ENCODE assay signal across 30 cellular contexts in the genomic region with DNA sequence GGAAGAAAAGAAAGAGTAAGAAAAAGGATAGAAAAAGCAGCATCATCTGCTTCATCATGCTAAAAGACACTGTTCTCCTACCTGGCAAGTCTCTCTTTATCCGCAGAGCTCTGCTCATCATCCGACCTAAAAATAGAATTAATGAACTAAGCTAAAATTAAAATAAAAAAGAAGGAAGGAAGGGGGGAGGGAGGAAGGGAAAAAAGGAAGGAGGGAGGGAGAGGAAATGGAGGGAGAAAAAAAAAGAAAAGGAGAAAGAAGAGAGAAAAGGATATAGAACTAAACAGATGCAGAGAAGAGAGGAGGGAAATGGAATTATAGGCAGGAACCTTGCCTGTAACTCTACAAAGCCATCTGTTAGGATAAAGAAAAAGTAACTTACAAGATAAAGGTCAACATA. TPM values are rescaled to one million over a fixed set of nuclear protein-coding genes. Genes with fewer than 3 reads are reported as not detected.
DNase-seq lines count a peak whose midpoint lies in the region; ATAC-seq and TF ChIP-seq lines count a peak whose summit lies in the region.
"Had no signal": no experiment of that assay in that cellular context is flagged by ENCODE, and none has a peak within 500 bp of the region (broad histone marks: within the 10 kb centered on the region; RNA-seq: fewer than 3 reads in every experiment).

No MANE protein-coding gene starts in this region.

- H3K36me3 ChIP-seq in BLaER1 (peaks cover 41% of the 10 kb centered on the region), endodermal cell (ENCODE audit: control insufficient read depth, insufficient read depth, low read length) (peaks cover 60% of the 10 kb centered on the region)

- no peak overlapping the region for H3K4me3 Mint-ChIP-seq in T-helper 1 cell treated with Interleukin-12 subunit alpha and Interleukin-12 subunit beta and Interleukin-4 antibody, amounts not matched to agents 30 μg/mL and 1 μg/mL, for 36 hours
- H3K4me3 Mint-ChIP-seq in T-helper 17 cell, result peak overlapping the region; percentile 58
- no peak overlapping the region for H3K4me3 Mint-ChIP-seq in endodermal cell
- H3K4me3 Mint-ChIP-seq: brain; stimulated activated naive B cell treated with anti-CD40 and anti-IgM and Interleukin-4, amounts not matched to agents 10 μg/mL and 1 μg/mL and 100 μg/mL, for 72 hours had no signal

- no peaks in the 10 kb centered on the region for H4K20me1 ChIP-seq in BLaER1

- H3K9me3 ChIP-seq in BLaER1 (no peaks in the 10 kb centered on the region), T-helper 17 cell (ENCODE audit: control insufficient read depth, low read length, poor library complexity, severe bottlenecking) (no peaks in the 10 kb centered on the region), endodermal cell (ENCODE audit: control insufficient read depth, low read length) (no peaks in the 10 kb centered on the region)
- H3K9me3 ChIP-seq: esophagus squamous epithelium, gastroesophageal sphincter, tibial artery had no signal

- no peaks in the 10 kb centered on the region for H3K9me3 Mint-ChIP-seq in T-helper 1 cell treated with Interleukin-12 subunit alpha and Interleukin-12 subunit beta and Interleukin-4 antibody, amounts not matched to agents 30 μg/mL and 1 μg/mL, for 36 hours
- no peaks in the 10 kb centered on the region for H3K9me3 Mint-ChIP-seq in endodermal cell
- H3K9me3 Mint-ChIP-seq: brain; stimulated activated naive B cell treated with anti-CD40 and anti-IgM and Interleukin-4, amounts not matched to agents 10 μg/mL and 1 μg/mL and 100 μg/mL, for 72 hours had no signal

- H3K4me2 ChIP-seq in BLaER1, result peak overlapping the region; percentile 21
- H3K4me2 ChIP-seq: PC-9, smooth muscle cell had no signal

- WGBS in endodermal cell (ENCODE audit: insufficient coverage in 1 of 2, insufficient read length in 1 of 2), 2 experiments, result 100% methylated on average over 2 of the region's 2 CpGs; no CpG with 5 or more reads in 1 of the 2 experiments

- no peak overlapping the region for H3K9ac ChIP-seq in BLaER1
- no peak overlapping the region for H3K9ac ChIP-seq in endodermal cell (ENCODE audit: extremely low read depth, low read length, poor library complexity, severe bottlenecking)

- ATAC-seq in T-helper 17 cell, result no peak
- ATAC-seq in GM19467 (IDR thresholded peaks at IDR 0.05; ENCODE audit: unreplicated experiment), result no peak
- ATAC-seq: gastroesophageal sphincter; stimulated activated naive B cell treated with anti-CD40 and anti-IgM and Interleukin-4, amounts not matched to agents 10 μg/mL and 1 μg/mL and 100 μg/mL, for 72 hours had no signal

- peaks cover 13% of the 10 kb centered on the region for H3K4me1 ChIP-seq in BLaER1
- no peaks in the 10 kb centered on the region for H3K4me1 ChIP-seq in endodermal cell (ENCODE audit: control insufficient read depth, insufficient read depth, low read length)
- H3K4me1 ChIP-seq: esophagus squamous epithelium, tibial artery had no signal

- no peak overlapping the region for H3K27ac ChIP-seq in BLaER1
- no peak overlapping the region for H3K27ac ChIP-seq in endodermal cell (ENCODE audit: low read depth, low read length)
- H3K27ac ChIP-seq: 22Rv1, esophagus squamous epithelium, gastroesophageal sphincter, PC-9, tibial artery had no signal

- no peak for TF ChIP-seq CTCF in endodermal cell (conservative IDR thresholded peaks at IDR 0.05)

- H3K27me3 ChIP-seq in BLaER1 (no peaks in the 10 kb centered on the region), endodermal cell (ENCODE audit: control insufficient read depth, insufficient read depth, low read length, poor library complexity, severe bottlenecking) (no peaks in the 10 kb centered on the region)
- H3K27me3 ChIP-seq: esophagus squamous epithelium, gastroesophageal sphincter, tibial artery had no signal

- no peaks in the 10 kb centered on the region for H3K27me3 Mint-ChIP-seq in T-helper 1 cell treated with Interleukin-12 subunit alpha and Interleukin-12 subunit beta and Interleukin-4 antibody, amounts not matched to agents 30 μg/mL and 1 μg/mL, for 36 hours (ENCODE audit: low read depth)
- H3K27me3 Mint-ChIP-seq in T-helper 17 cell, result no peaks in the 10 kb centered on the region
- H3K27me3 Mint-ChIP-seq in endodermal cell (ENCODE audit: insufficient read depth), result no peaks in the 10 kb centered on the region
- H3K27me3 Mint-ChIP-seq: brain; stimulated activated naive B cell treated with anti-CD40 and anti-IgM and Interleukin-4, amounts not matched to agents 10 μg/mL and 1 μg/mL and 100 μg/mL, for 72 hours had no signal

- DNase-seq in T-helper 1 cell (no peak), T-helper 17 cell (no peak), endodermal cell (no peak), mucosa of gallbladder (ENCODE audit: low spot score) (no peak), NCI-H146 (lab: John Stamatoyannopoulos, UW) (no peak)
- DNase-seq: activated CD4-positive, alpha-beta T cell treated with anti-CD3 and anti-CD28 coated beads, Interleukin-2, amount 50 U/mL, for 48 hours; activated T-cell treated with anti-CD3 and anti-CD28 coated beads, Interleukin-2, amount 50 U/mL, for 1 hour; Calu3; effector CD4-positive, alpha-beta T cell; esophagus squamous epithelium; GOT3; Karpas-422; MV-4-11; NCI-H1694 treated with DMSO at 0.1 percent for 48 hours; NCI-H446; PC-9; SHP77; stimulated activated naive B cell treated with anti-CD40 and anti-IgM and Interleukin-4, amounts not matched to agents 10 μg/mL and 1 μg/mL and 100 μg/mL, for 72 hours; tibial artery had no signal

- H3K4me1 Mint-ChIP-seq in T-helper 1 cell treated with Interleukin-12 subunit alpha and Interleukin-12 subunit beta and Interleukin-4 antibody, amounts not matched to agents 30 μg/mL and 1 μg/mL, for 36 hours (ENCODE audit: low read depth), result peaks cover 27% of the 10 kb centered on the region
- H3K4me1 Mint-ChIP-seq in T-helper 17 cell (peaks cover 29% of the 10 kb centered on the region), endodermal cell (no peaks in the 10 kb centered on the region)
- H3K4me1 Mint-ChIP-seq: brain had no signal

- H3K36me3 Mint-ChIP-seq in T-helper 1 cell treated with Interleukin-12 subunit alpha and Interleukin-12 subunit beta and Interleukin-4 antibody, amounts not matched to agents 30 μg/mL and 1 μg/mL, for 36 hours (ENCODE audit: low read depth), result peaks cover 40% of the 10 kb centered on the region
- H3K36me3 Mint-ChIP-seq in T-helper 17 cell (ENCODE audit: low read depth), result peaks cover 13% of the 10 kb centered on the region
- peaks cover 43% of the 10 kb centered on the region for H3K36me3 Mint-ChIP-seq in endodermal cell (ENCODE audit: low read depth)

- no peak overlapping the region for H3K4me3 ChIP-seq in BLaER1
- no peak overlapping the region for H3K4me3 ChIP-seq in endodermal cell (ENCODE audit: low read length)
- H3K4me3 ChIP-seq: esophagus squamous epithelium, gastroesophageal sphincter, PC-9, smooth muscle cell, tibial artery had no signal

- peak overlapping the region; percentile 69 for H3K27ac Mint-ChIP-seq in T-helper 1 cell treated with Interleukin-12 subunit alpha and Interleukin-12 subunit beta and Interleukin-4 antibody, amounts not matched to agents 30 μg/mL and 1 μg/mL, for 36 hours
- H3K27ac Mint-ChIP-seq in T-helper 17 cell (peak overlapping the region; percentile 95), endodermal cell (peak overlapping the region; percentile 35)
- H3K27ac Mint-ChIP-seq: stimulated activated naive B cell treated with anti-CD40 and anti-IgM and Interleukin-4, amounts not matched to agents 10 μg/mL and 1 μg/mL and 100 μg/mL, for 72 hours had no signal

RNA-seq across cellular contexts. Expression of a gene that starts 34.1 kb away (rescaled TPM):
- total RNA-seq in T-helper 17 cell (10 to 100 TPM; 27.3 to 32.3 TPM), endodermal cell (10 to 100 TPM; 39.6 to 44.6 TPM), mucosa of gallbladder (38.9 TPM)
- polyA plus RNA-seq in endodermal cell (2013, experiment 1 of 2), result 35.0 TPM
- 36.1 TPM for polyA plus RNA-seq in endodermal cell (2013, experiment 2 of 2)

RNA-seq across cellular contexts. Expression of a gene that starts 34.3 kb away (rescaled TPM):
- 10 to 100 TPM in 1 of 2 donors, 1 to 10 TPM in 1; 8.7 to 10.4 TPM for total RNA-seq in T-helper 17 cell
- total RNA-seq in endodermal cell, result 1 to 10 TPM; 6.1 to 8.4 TPM
- 6.0 TPM for polyA plus RNA-seq in endodermal cell (2013, experiment 1 of 2)
- 6.6 TPM for polyA plus RNA-seq in endodermal cell (2013, experiment 2 of 2)
- total RNA-seq in mucosa of gallbladder, result 47.6 TPM

RNA-seq across cellular contexts. Expression of a gene that starts 44.6 kb away (rescaled TPM):
- total RNA-seq in T-helper 17 cell (not detected), endodermal cell (not detected), mucosa of gallbladder (not detected)
- not detected for polyA plus RNA-seq in endodermal cell (2013, experiment 1 of 2)
- not detected for polyA plus RNA-seq in endodermal cell (2013, experiment 2 of 2)
- total RNA-seq: Calu3, chondrocyte, esophagus squamous epithelium, gastroesophageal sphincter, liver, omental fat pad, PC-9, renal cortical epithelial cell, smooth muscle cell had no signal
- polyA plus RNA-seq: liver, smooth muscle cell had no signal

Comparison
In these comparisons a context has a peak if more than half of its experiments do, and no peak if none do; other contexts are left out.
1. H3K27ac Mint-ChIP-seq: peak in every context shown above with its lines; median percentile 95 in T-helper 17 cell; 69 in T-helper 1 cell treated with Interleukin-12 subunit alpha and Interleukin-12 subunit beta and Interleukin-4 antibody, amounts not matched to agents 30 μg/mL and 1 μg/mL, for 36 hours; 35 in endodermal cell.